In the genomic region with DNA sequence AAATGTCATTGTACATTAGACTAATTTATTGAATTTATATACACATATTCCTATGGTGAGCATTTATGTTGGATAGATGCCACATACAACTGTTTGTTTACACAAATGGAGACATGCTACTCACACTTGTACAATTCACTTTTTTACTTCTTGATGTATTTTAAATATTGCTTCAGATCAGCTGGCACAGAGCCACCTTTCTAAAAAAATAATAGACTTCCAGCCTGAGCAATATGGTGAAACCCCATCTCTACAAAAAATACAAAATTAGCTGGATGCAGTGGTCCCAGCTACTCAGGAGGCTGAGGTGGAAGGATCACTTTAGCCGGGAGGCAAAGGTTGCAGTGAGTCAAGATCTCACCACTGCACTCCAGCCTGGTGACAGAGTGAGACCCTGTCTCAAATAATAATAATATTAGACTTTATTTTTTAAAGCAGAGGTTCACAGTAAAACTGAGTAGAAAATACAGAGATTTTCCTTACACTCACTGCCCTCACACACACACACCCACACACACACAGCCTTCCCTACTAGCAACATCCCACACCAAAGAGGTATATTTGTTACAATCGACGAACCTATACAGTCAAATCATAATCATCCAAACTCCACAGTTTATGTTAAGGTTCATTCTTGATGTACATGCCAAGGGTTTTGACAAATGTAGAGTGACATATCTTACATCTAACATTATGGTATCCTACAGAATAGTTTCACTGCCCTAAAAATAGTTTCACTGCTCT, we compare ENCODE assay signal across 10 cellular contexts. TPM values are rescaled to one million over a fixed set of nuclear protein-coding genes. Genes with fewer than 3 reads are reported as not detected.
DNase-seq lines count a peak whose midpoint lies in the region; ATAC-seq and TF ChIP-seq lines count a peak whose summit lies in the region.
"Had no signal": no experiment of that assay in that cellular context is flagged by ENCODE, and none has a peak within 500 bp of the region (broad histone marks: within the 10 kb centered on the region; RNA-seq: fewer than 3 reads in every experiment).

No MANE protein-coding gene starts in this region.

- TF ChIP-seq POLR2A in stomach (IDR thresholded peaks at IDR 0.05), result no peak

- H3K27ac Mint-ChIP-seq in activated T-cell treated with anti-CD3 and anti-CD28 coated beads, Interleukin-2, amount 50 U/mL, for 72 hours, result peak overlapping the region; percentile 98

- TF ChIP-seq EP300 in stomach (IDR thresholded peaks at IDR 0.05), result no peak

- H3K27ac ChIP-seq in stomach, result peak overlapping the region in 2 of 5 donors; percentile 59 to 66

- intact Hi-C loops in stomach (cut with DNase I; ENCODE audit: low total_unique reads), result no loop called here

- peaks cover 0 to 2% of the 10 kb centered on the region in 2 donors for H3K36me3 Mint-ChIP-seq in activated T-cell treated with anti-CD3 and anti-CD28 coated beads, Interleukin-2, amount 50 U/mL, for 72 hours (ENCODE audit: insufficient read depth in 2 of 2)

- H3K4me1 ChIP-seq in endocrine pancreas (ENCODE audit: control insufficient read depth, insufficient read depth, low read length) (peaks cover 3% of the 10 kb centered on the region), stomach (peaks cover 5 to 56% (median 14%) of the 10 kb centered on the region in 4 donors)

- ATAC-seq in activated T-cell treated with anti-CD3 and anti-CD28 coated beads, Interleukin-2, amount 50 U/mL, for 72 hours (replicated peaks in 1 of 2), result no peak
- no peak for ATAC-seq in HG03095 (IDR thresholded peaks at IDR 0.05; ENCODE audit: unreplicated experiment)

- WGBS in stomach, 5 donors, result 89 to 95% (median 92%) methylated on average over 3 of the region's 3 CpGs

- H3K4me3 ChIP-seq in endocrine pancreas (ENCODE audit: control insufficient read depth, insufficient read depth, low read length) (peak overlapping the region; percentile 25), stomach (peak overlapping the region in 1 of 4 donors; percentile 11)

- H3K27me3 ChIP-seq in endocrine pancreas (ENCODE audit: control insufficient read depth, insufficient read depth, low read length) (no peaks in the 10 kb centered on the region), stomach (no peaks in the 10 kb centered on the region)

- H3K36me3 ChIP-seq in endocrine pancreas (ENCODE audit: control insufficient read depth, insufficient read depth, low read length) (no peaks in the 10 kb centered on the region), stomach (no peaks in the 10 kb centered on the region)

- peak overlapping the region; percentile 90 to 100 for H3K4me3 Mint-ChIP-seq in activated T-cell treated with anti-CD3 and anti-CD28 coated beads, Interleukin-2, amount 50 U/mL, for 72 hours

- H3K27me3 Mint-ChIP-seq in activated T-cell treated with anti-CD3 and anti-CD28 coated beads, Interleukin-2, amount 50 U/mL, for 72 hours (ENCODE audit: low read depth), result peaks cover 18% of the 10 kb centered on the region

- peaks cover 60% of the 10 kb centered on the region for H3K4me1 Mint-ChIP-seq in activated T-cell treated with anti-CD3 and anti-CD28 coated beads, Interleukin-2, amount 50 U/mL, for 72 hours (ENCODE audit: low read depth)

- H3K9me3 Mint-ChIP-seq in activated T-cell treated with anti-CD3 and anti-CD28 coated beads, Interleukin-2, amount 50 U/mL, for 72 hours, result no peaks in the 10 kb centered on the region

- TF ChIP-seq CTCF in stomach (IDR thresholded peaks at IDR 0.05), result no peak

- DNase-seq in activated T-cell treated with anti-CD3 and anti-CD28 coated beads, Interleukin-2, amount 50 U/mL, for 72 hours, result no peak
- DNase-seq in activated T-cell treated with anti-CD3 and anti-CD28 coated beads, Interleukin-2, amount 50 U/mL, for 1 hour, result no peak
- peak; percentile 22 for DNase-seq in RPMI8226
- DNase-seq in superior temporal gyrus (ENCODE audit: extremely low spot score), result peak; percentile 10
- no peak for DNase-seq in stimulated activated CD4-positive, alpha-beta T cell treated with anti-CD3 and anti-CD28 coated beads, Interleukin-1b, Interleukin-23, amount 100 ng/mL, for 48 hours
- no peak for DNase-seq in stomach
- DNase-seq: NCI-H748 treated with DMSO at 0.1 percent for 48 hours, nucleus accumbens had no signal

- H3K9me3 ChIP-seq in endocrine pancreas (ENCODE audit: control insufficient read depth, low read length) (no peaks in the 10 kb centered on the region), stomach (no peaks in the 10 kb centered on the region)

- no peak overlapping the region for H3K9ac ChIP-seq in endocrine pancreas (ENCODE audit: control insufficient read depth, insufficient read depth, low read length)

RNA-seq across cellular contexts. Expression of a gene that starts 16.5 kb away (rescaled TPM):
- total RNA-seq in activated T-cell treated with anti-CD3 and anti-CD28 coated beads, Interleukin-2, amount 50 U/mL, for 72 hours, result 1 to 10 TPM in 1 of 2 donors, under 1 TPM in 1; 0.60 to 1.8 TPM
- 10 to 100 TPM in 1 of 5 donors, 1 to 10 TPM in 3, not detected in 1; 4.2 to 20.4 (median 7.2) TPM for total RNA-seq in stomach
- 1 to 10 TPM in 2 of 3 donors, under 1 TPM in 1; 0.37 to 2.6 (median 1.7) TPM for polyA plus RNA-seq in stomach

Comparison
In these comparisons a context has a peak if more than half of its experiments do, and no peak if none do; other contexts are left out.
1. DNase-seq: peak in RPMI8226 (single experiment) and superior temporal gyrus (single experiment); none in activated T-cell treated with anti-CD3 and anti-CD28 coated beads, Interleukin-2, amount 50 U/mL, for 72 hours (0 of 2), activated T-cell treated with anti-CD3 and anti-CD28 coated beads, Interleukin-2, amount 50 U/mL, for 1 hour (single experiment), stimulated activated CD4-positive, alpha-beta T cell treated with anti-CD3 and anti-CD28 coated beads, Interleukin-1b, Interleukin-23, amount 100 ng/mL, for 48 hours (single experiment) and stomach (single experiment).